14 cellular contexts compared by ENCODE assay signal in the genomic region with DNA sequence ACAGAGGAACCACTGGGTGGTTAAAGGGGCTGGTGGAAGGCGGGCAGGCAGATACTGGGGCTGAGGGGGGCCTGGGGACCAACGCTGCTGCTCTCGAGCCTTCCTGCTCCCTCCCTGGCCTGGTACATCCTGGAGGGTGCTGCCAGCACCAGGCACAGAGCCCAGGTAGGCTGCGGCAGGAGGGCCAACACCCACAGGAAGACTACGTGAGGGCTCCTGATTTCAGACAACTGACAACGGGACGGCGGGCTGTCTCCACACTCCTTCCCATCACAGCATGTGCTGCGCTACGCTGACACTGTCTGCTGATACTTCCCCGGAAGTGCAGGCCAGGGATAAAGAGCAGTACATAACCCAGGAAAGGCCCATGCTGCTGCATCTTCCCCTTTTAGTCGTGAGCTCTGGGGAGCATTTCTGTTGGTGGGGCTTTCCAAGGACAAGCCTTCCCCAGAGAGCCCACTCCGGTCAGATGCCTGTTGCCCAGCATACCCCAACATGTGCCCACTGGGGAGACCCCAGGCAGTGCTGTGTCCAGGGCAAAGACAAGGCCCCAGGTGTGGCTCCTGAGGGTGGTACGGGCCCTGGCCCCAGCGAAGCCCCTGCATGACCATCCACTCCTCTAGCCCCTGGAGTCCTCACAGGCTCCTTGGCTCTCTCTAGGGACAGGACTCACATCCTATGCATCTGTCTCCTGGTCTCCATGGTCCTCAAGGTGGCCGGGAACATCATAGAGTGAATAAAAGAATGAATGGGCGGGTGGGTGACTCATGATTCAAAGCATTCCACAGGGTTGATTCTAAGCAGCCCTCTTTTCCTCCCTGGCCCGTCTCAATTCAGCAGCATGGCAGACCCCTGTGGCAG. TPM values are rescaled to one million over a fixed set of nuclear protein-coding genes. Genes with fewer than 3 reads are reported as not detected.
DNase-seq lines count a peak whose midpoint lies in the region; ATAC-seq and TF ChIP-seq lines count a peak whose summit lies in the region.
"Had no signal": no experiment of that assay in that cellular context is flagged by ENCODE, and none has a peak within 500 bp of the region (broad histone marks: within the 10 kb centered on the region; RNA-seq: fewer than 3 reads in every experiment).

No MANE protein-coding gene starts in this region.

- no peak overlapping the region for H3K27ac Mint-ChIP-seq in Calu3 (ENCODE audit: unreplicated experiment)
- H3K27ac Mint-ChIP-seq: CD8-positive, alpha-beta T cell had no signal

- H3K27me3 ChIP-seq in layer of hippocampus (ENCODE audit: control insufficient read depth, insufficient read depth, low read length) (no peaks in the 10 kb centered on the region), HAP-1 (ENCODE audit: low read depth) (no peaks in the 10 kb centered on the region)
- H3K27me3 ChIP-seq: gastrocnemius medialis had no signal

- peak overlapping the region; percentile 89 for H3K27ac ChIP-seq in caudate nucleus (ENCODE audit: low read depth, low read length)
- H3K27ac ChIP-seq in layer of hippocampus (ENCODE audit: low read depth, low read length): peak overlapping the region; percentile 95
- H3K27ac ChIP-seq: gastrocnemius medialis, SK-N-MC had no signal

- H3K4me1 ChIP-seq in HAP-1: no peaks in the 10 kb centered on the region
- H3K4me1 ChIP-seq: gastrocnemius medialis had no signal

- CTCF ChIA-PET in Calu3 (lab: Charles Lee): no interaction called here

- no peak for TF ChIP-seq CTCF in Calu3 (IDR thresholded peaks at IDR 0.05; ENCODE audit: unreplicated experiment)

- H3K9me3 Mint-ChIP-seq in Calu3 (ENCODE audit: low read depth, unreplicated experiment): no peaks in the 10 kb centered on the region
- H3K9me3 Mint-ChIP-seq: CD8-positive, alpha-beta T cell had no signal

- DNase-seq in Calu3 (peak; percentile 16), NCI-H226 (peak; percentile 43), caudate nucleus (lab: John Stamatoyannopoulos, UW) (no peak), HAP-1 (ENCODE audit: low spot score in 2 of 2) (no peak)
- DNase-seq: activated CD4-positive, CD25-positive, alpha-beta regulatory T cell treated with anti-CD3 and anti-CD28 coated beads, Interleukin-2, amount 50 U/mL, for 72 hours; CD8-positive, alpha-beta T cell; gastrocnemius medialis; H9 had no signal

- H3K4me3 Mint-ChIP-seq in Calu3 (ENCODE audit: low read depth, unreplicated experiment): no peak overlapping the region
- H3K4me3 Mint-ChIP-seq: CD8-positive, alpha-beta T cell; H9 had no signal

- H3K36me3 ChIP-seq in HAP-1 (replicated peaks): peaks cover 15% of the 10 kb centered on the region

- no peak overlapping the region for H3K4me3 ChIP-seq in HAP-1
- H3K4me3 ChIP-seq: gastrocnemius medialis, SK-N-MC had no signal

- in situ Hi-C loops in HAP-1 (cut with MboI; ENCODE audit: low sequenced_read_pairs): no loop called here

- ATAC-seq in GM19452 (IDR thresholded peaks at IDR 0.05; ENCODE audit: unreplicated experiment) (no peak), esophagus mucosa (no peak), GM19397 (IDR thresholded peaks at IDR 0.05; ENCODE audit: unreplicated experiment) (no peak)
- ATAC-seq: CD8-positive, alpha-beta T cell; gastrocnemius medialis had no signal

- H3K9me3 ChIP-seq in HAP-1: no peaks in the 10 kb centered on the region
- H3K9me3 ChIP-seq: gastrocnemius medialis had no signal

- intact Hi-C loops in Calu3 (cut with micrococcal nuclease; ENCODE audit: unreplicated experiment): no loop called here

- no TSS peak for BruUV-seq in Calu3 (replicated peaks; lab: Mats Ljungman, UMichigan)

- peaks cover 20% of the 10 kb centered on the region for H3K4me1 Mint-ChIP-seq in Calu3 (ENCODE audit: low read depth, unreplicated experiment)

- no peaks in the 10 kb centered on the region for H3K27me3 Mint-ChIP-seq in Calu3 (ENCODE audit: unreplicated experiment)

- no peaks in the 10 kb centered on the region for H3K36me3 Mint-ChIP-seq in Calu3 (ENCODE audit: insufficient read depth, unreplicated experiment)

RNA-seq across cellular contexts. Expression of gene CHGA, which starts 38.0 kb away (rescaled TPM):
- total RNA-seq in Calu3 (2022): 0.17 and 0.24 TPM in 2 replicates
- total RNA-seq in esophagus mucosa: 0.08 TPM
- total RNA-seq: CD8-positive, alpha-beta T cell; liver had no signal

Comparison
In these comparisons a context has a peak if more than half of its experiments do, and no peak if none do; other contexts are left out.
1. DNase-seq: peak in Calu3 (single experiment) and NCI-H226 (single experiment); none in caudate nucleus (0 of 61) and HAP-1 (0 of 2).